Comparison of ENCODE assay signal across 1 cellular context in the genomic region with DNA sequence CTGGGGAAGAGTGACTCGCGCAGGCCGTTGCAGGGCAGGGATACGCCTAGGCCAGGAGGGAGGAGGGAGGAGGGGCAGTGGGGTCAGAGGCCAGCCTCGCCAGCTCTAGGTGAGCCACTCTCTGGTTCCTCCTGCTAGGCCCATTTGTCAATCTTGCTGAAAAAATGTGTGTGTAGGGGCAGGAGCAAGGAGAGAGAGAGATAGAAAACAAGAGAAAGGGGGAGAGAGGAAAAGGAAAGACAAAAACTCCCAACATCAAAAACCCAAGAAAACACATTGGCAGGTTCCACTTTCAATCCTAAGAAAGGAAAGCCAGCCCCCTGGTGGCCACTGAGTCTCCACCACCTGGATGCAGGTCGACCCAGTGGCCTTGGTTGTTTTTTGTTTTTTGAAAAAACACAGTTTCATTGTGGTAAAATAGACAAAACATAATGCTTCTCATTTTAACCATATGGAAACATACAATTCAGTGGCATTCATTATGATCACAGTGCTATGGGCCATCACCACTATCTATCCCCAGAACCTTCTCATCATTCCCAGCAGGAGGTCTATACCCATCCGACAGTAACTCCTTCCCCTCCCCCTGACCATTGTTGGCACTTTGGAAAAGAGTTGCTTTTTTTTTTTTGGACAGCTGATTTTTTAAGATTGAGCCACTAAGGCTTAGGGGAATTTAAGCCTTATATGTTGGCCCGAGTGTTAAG.
TF ChIP-seq lines count a peak whose summit lies in the region.

No MANE protein-coding gene starts in this region.

TF ChIP-seq in endothelial cell of umbilical vein, 7 proteins besides CTCF, POLR2A, EP300 and RAD21:
- TF ChIP-seq FOS (IDR thresholded peaks at IDR 0.05; ENCODE audit: borderline replicate concordance, insufficient read depth, low read length) (no peak), MYC (IDR thresholded peaks at IDR 0.05; ENCODE audit: low read depth, low read length) (no peak), JUN (IDR thresholded peaks at IDR 0.05; ENCODE audit: borderline replicate concordance, insufficient read depth, insufficient read length, low read depth) (no peak), EZH2 (IDR thresholded peaks at IDR 0.05; ENCODE audit: borderline replicate concordance, low read depth, low read length, severe bottlenecking) (no peak), POLR2AphosphoS5 (IDR thresholded peaks at IDR 0.05; ENCODE audit: insufficient read depth, low read depth, low read length) (no peak), MAX (IDR thresholded peaks at IDR 0.05; ENCODE audit: insufficient read depth, insufficient read length) (no peak), GATA2 (IDR thresholded peaks at IDR 0.05; ENCODE audit: insufficient read depth, insufficient read length, low read depth, low read length) (no peak)
